ENCODE assay signal across 8 cellular contexts in genomic region chr5:122756263-122756911, GRCh38. TPM values are rescaled to one million over a fixed set of nuclear protein-coding genes. Genes with fewer than 3 reads are reported as not detected.
A peak's percentile ranks its signal among the peaks of the same experiment; 100 is the strongest.
DNase-seq lines count a peak whose midpoint lies in the region; ATAC-seq, FAIRE-seq and TF ChIP-seq lines count a peak whose summit lies in the region.

No MANE protein-coding gene starts in this region.

- no peaks in the 10 kb centered on the region for H3K27me3 ChIP-seq in BJ (ENCODE audit: control insufficient read depth, insufficient read depth, low read length)
- H3K27me3 ChIP-seq in K562 (ENCODE audit: control insufficient read depth in 2 of 2, insufficient read depth in 2 of 2, low read length in 2 of 2): peaks cover 0 to under 1% of the 10 kb centered on the region in 2 experiments; a peak in 1 of 5 replicates

- peak overlapping the region; percentile 23; the same call in 1 of the 2 replicates for H2AFZ ChIP-seq in K562 (ENCODE audit: low read depth, low read length)

- 0 out of 2 replicates have a peak, but pooled peaks have one; percentile 9 for TF ChIP-seq EP300 in K562 (IDR thresholded peaks at IDR 0.05; ENCODE audit: low read length)

- WGBS in K562 (ENCODE audit: insufficient coverage, low coverage, missing lambda C conversion rate): 33% methylated on average over 2 of the region's 2 CpGs

- POLR2A ChIA-PET in BJ (lab: Charles Lee) (interaction anchor here (0.6 kb wide), 1 partner anchor 645 kb away, joined by 4 read pairs; no protein-coding TSS in a partner anchor), K562 (lab: Yijun Ruan, JAX) (no interaction called here)

- FAIRE-seq in K562 (lab: Jason Lieb, UNC): no peak

- no peak overlapping the region for H3K27ac ChIP-seq in K562 (ENCODE audit: extremely low read depth, low read depth, low read length)
- no peak overlapping the region for H3K27ac ChIP-seq in substantia nigra (ENCODE audit: low read depth, low read length, poor library complexity, severe bottlenecking)

- DNase-seq in BJ (ENCODE audit: low read depth): peak; percentile 31
- no peak for DNase-seq in K562 (ENCODE audit: extremely low read depth in 1 of 4, low spot score in 3 of 4)
- peak; percentile 66 for DNase-seq in pons (ENCODE audit: low spot score)
- DNase-seq in left colon: no peak
- DNase-seq in stimulated activated CD4-positive, alpha-beta T cell treated with anti-CD3 and anti-CD28 coated beads, Interleukin-2, amount 100 ng/mL, for 48 hours: no peak
- DNase-seq in substantia nigra (lab: John Stamatoyannopoulos, UW): no peak

- no peaks in the 10 kb centered on the region for H3K4me1 ChIP-seq in K562 (replicated peaks in 1 of 2; ENCODE audit: control insufficient read depth in 2 of 2, insufficient read depth in 2 of 2, low read length in 2 of 2)

- intact Hi-C loops in K562 (cut with micrococcal nuclease): no loop called here
- intact Hi-C loops in left colon (cut with DNase I, micrococcal nuclease): no loop called here

- H3K4me3 ChIP-seq in BJ (ENCODE audit: low read depth, low read length): no peak overlapping the region
- no peak overlapping the region for H3K4me3 ChIP-seq in K562

- H3K9ac ChIP-seq in K562 (ENCODE audit: insufficient read depth in 1 of 2, low read depth in 2 of 2, low read length in 2 of 2): no peak overlapping the region

- no peaks in the 10 kb centered on the region for H3K36me3 ChIP-seq in BJ (ENCODE audit: control insufficient read depth, insufficient read depth, low read length)
- H3K36me3 ChIP-seq in K562 (ENCODE audit: control insufficient read depth, insufficient read depth, low read length): no peaks in the 10 kb centered on the region

- no peak overlapping the region for H3K4me2 ChIP-seq in K562 (ENCODE audit: insufficient read depth, low read length)

- TF ChIP-seq RAD21 in K562 (CRISPR knock-in tag; conservative IDR thresholded peaks at IDR 0.05 in 1 of 2, IDR thresholded peaks at IDR 0.05 in 1 of 2): no peak

- no peaks in the 10 kb centered on the region for H4K20me1 ChIP-seq in K562 (replicated peaks; ENCODE audit: control insufficient read depth, insufficient read depth, low read length)

- no peaks in the 10 kb centered on the region for H3K9me3 ChIP-seq in K562 (replicated peaks; ENCODE audit: control insufficient read depth, insufficient read depth, low read depth, low read length)

- no peaks in the 10 kb centered on the region for H3K9me1 ChIP-seq in K562 (ENCODE audit: control insufficient read depth, insufficient read depth, low read length)

- in situ Hi-C loops in K562 (cut with MboI): no loop called here

- TF ChIP-seq CTCF in BJ (IDR thresholded peaks at IDR 0.05; ENCODE audit: insufficient read depth, low read depth, low read length) (no peak), K562 (IDR thresholded peaks at IDR 0.05 in 2 of 3, conservative IDR thresholded peaks at IDR 0.05 in 1 of 3; ENCODE audit: insufficient read depth in 2 of 3, low read depth in 1 of 3, low read length in 3 of 3) (no peak)

- CTCF ChIA-PET in BJ (lab: Yijun Ruan, JAX): interaction anchor here (0.6 to 1.3 kb wide), 2 partner anchors 19 to 646 kb away, joined by 3 to 4 read pairs; no protein-coding TSS in a partner anchor
- CTCF ChIA-PET in K562 (lab: Yijun Ruan, JAX; ENCODE audit: low intra/inter-chr PET ratio): no interaction called here

- TF ChIP-seq POLR2A in K562 (conservative IDR thresholded peaks at IDR 0.05): no peak

- H3K79me2 ChIP-seq in K562 (ENCODE audit: control insufficient read depth, insufficient read depth, low read length): no peaks in the 10 kb centered on the region

- ATAC-seq in GM21360 (IDR thresholded peaks at IDR 0.05; ENCODE audit: unreplicated experiment): peak; percentile 78
- peak; percentile 71 for ATAC-seq in HG03571 (IDR thresholded peaks at IDR 0.05; ENCODE audit: unreplicated experiment)
- no peak for ATAC-seq in K562
- no peak for ATAC-seq in left colon

- BruUV-seq in K562 (replicated peaks; lab: Mats Ljungman, UMichigan): no TSS peak

TF ChIP-seq in K562, 482 proteins besides CTCF, POLR2A, EP300 and RAD21 (continues in another document):
- TF ChIP-seq ZNF311 (CRISPR knock-in tag; IDR thresholded peaks at IDR 0.05) (no peak), SMAD4 (CRISPR knock-in tag; conservative IDR thresholded peaks at IDR 0.05) (no peak), SAFB2 (IDR thresholded peaks at IDR 0.05; ENCODE audit: borderline replicate concordance, low read depth, low read length, severe bottlenecking) (no peak), ZNF174 (CRISPR knock-in tag; IDR thresholded peaks at IDR 0.05) (no peak), CEBPB (tag; IDR thresholded peaks at IDR 0.05) (no peak), TRIM24 (IDR thresholded peaks at IDR 0.05) (peak in 1 of 2 experiments; percentile 31; a peak in 1 of 4 replicates), MEIS2 (IDR thresholded peaks at IDR 0.05; ENCODE audit: partially characterized antibody) (peak; percentile 76), ZNF589 (CRISPR knock-in tag; IDR thresholded peaks at IDR 0.05; ENCODE audit: low read depth) (no peak), KAT8 (IDR thresholded peaks at IDR 0.05; ENCODE audit: low read depth) (no peak), ZNF384 (IDR thresholded peaks at IDR 0.05; ENCODE audit: low read depth, low read length) (peak; percentile 64), ZNF140 (CRISPR knock-in tag; IDR thresholded peaks at IDR 0.05) (no peak), ZNF316 (IDR thresholded peaks at IDR 0.05) (peak; percentile 60), ATF3 (IDR thresholded peaks at IDR 0.05) (peak; percentile 64), ATF3 (CRISPR knock-in tag; conservative IDR thresholded peaks at IDR 0.05) (no peak), FOSL1 (tag; conservative IDR thresholded peaks at IDR 0.05) (peak; percentile 81), RNF219 (CRISPR knock-in tag; IDR thresholded peaks at IDR 0.05) (no peak), LCOR (CRISPR knock-in tag; IDR thresholded peaks at IDR 0.05) (no peak), ZNF511 (CRISPR knock-in tag; IDR thresholded peaks at IDR 0.05) (no peak), ZNF175 (CRISPR knock-in tag; IDR thresholded peaks at IDR 0.05; ENCODE audit: low read depth) (peak; percentile 17; the same call in 1 of the 2 replicates), MCM2 (IDR thresholded peaks at IDR 0.05; ENCODE audit: low read depth) (no peak), ZNF253 (CRISPR knock-in tag; conservative IDR thresholded peaks at IDR 0.05) (no peak), FOXK2 (conservative IDR thresholded peaks at IDR 0.05 in 1 of 2, IDR thresholded peaks at IDR 0.05 in 1 of 2; ENCODE audit: low read depth in 2 of 2) (no peak), BACH1 (tag; IDR thresholded peaks at IDR 0.05) (peak; percentile 21; the same call in 1 of the 2 replicates), GABPB2 (CRISPR knock-in tag; conservative IDR thresholded peaks at IDR 0.05) (no peak)

RNA-seq across cellular contexts. Expression of gene SNX2, which starts 18.5 kb away (rescaled TPM):
- polyA plus RNA-seq in BJ (2011; rRNA removed) (23.5 and 33.1 TPM in 2 replicates), K562 (2011; rRNA removed) (60.8 and 61.9 TPM in 2 replicates), K562 (2014; fragmentation: Illumina TruSeq; extraction: Trizol) (50.3 and 58.1 TPM in 2 replicates), K562 (2014; fragmentation: Nextera tagmentation; extraction: Ambion mirVana) (10 to 100 TPM; 52.8 to 86.0 TPM), K562 (2014; rRNA removed) (45.2 and 47.6 TPM in 2 replicates)
- 32.2 and 58.8 TPM in 2 replicates for polyA minus RNA-seq in BJ (2011; rRNA and poly(A)+ RNA removed)
- 18.3 and 43.6 TPM in 2 replicates for total RNA-seq in K562 (2011; cell fraction: chromatin; rRNA removed; ENCODE audit: low replicate concordance)
- 12.3 and 15.4 TPM in 2 replicates for total RNA-seq in K562 (2011; cell fraction: nucleolus; rRNA removed)
- 22.5 and 28.0 TPM in 2 replicates for total RNA-seq in K562 (2011; cell fraction: nucleoplasm; rRNA removed)
- total RNA-seq in K562 (2014; rRNA removed) (33.8 and 35.2 TPM in 2 replicates), K562 (2014; rRNA removed; fragmentation: Illumina TruSeq; extraction: Trizol) (67.4 and 75.9 TPM in 2 replicates), K562 (2015; rRNA removed; fragmentation: Illumina TruSeq; extraction: Trizol) (59.6 and 61.5 TPM in 2 replicates), K562 (2021) (43.6 and 45.8 TPM in 2 replicates), left colon (10 to 100 TPM; 52.4 to 60.5 TPM)
- 10.6 and 21.0 TPM in 2 replicates for polyA plus RNA-seq in K562 (2011; cell fraction: cytosol; rRNA removed)
- polyA plus RNA-seq in K562 (2011; cell fraction: nucleus; rRNA removed): 7.3 and 13.0 TPM in 2 replicates
- polyA plus RNA-seq in K562 (2012): 52.4 and 63.1 TPM in 2 replicates
- 66.4 and 76.5 TPM in 2 replicates for polyA minus RNA-seq in K562 (2011; rRNA and poly(A)+ RNA removed)
- polyA minus RNA-seq in K562 (2011; cell fraction: cytosol; rRNA and poly(A)+ RNA removed): 40.2 and 51.1 TPM in 2 replicates
- 17.9 and 41.4 TPM in 2 replicates for polyA minus RNA-seq in K562 (2011; cell fraction: nucleus; rRNA and poly(A)+ RNA removed)

Comparison
In these comparisons a context has a peak if more than half of its experiments do, and no peak if none do; other contexts are left out.
1. DNase-seq: peak in BJ (single experiment) and pons (single experiment); none in K562 (0 of 4), left colon (0 of 2), stimulated activated CD4-positive, alpha-beta T cell treated with anti-CD3 and anti-CD28 coated beads, Interleukin-2, amount 100 ng/mL, for 48 hours (0 of 2) and substantia nigra (0 of 49).
2. ATAC-seq: peak in GM21360 (single experiment) and HG03571 (single experiment); none in K562 (single experiment) and left colon (single experiment).